ENCODE assay signal across 2 cellular contexts in genomic region chr5:51399636-51399993, GRCh38.
TF ChIP-seq lines count a peak whose summit lies in the region.

No MANE protein-coding gene starts in this region.

TF ChIP-seq in SK-N-SH, 30 proteins besides CTCF, POLR2A, EP300 and RAD21:
- TF ChIP-seq REST (IDR thresholded peaks at IDR 0.05; ENCODE audit: low read depth, low read length) (no peak), EZH2phosphoT487 (IDR thresholded peaks at IDR 0.05; ENCODE audit: borderline replicate concordance, low read depth) (no peak), ELF1 (IDR thresholded peaks at IDR 0.05) (no peak)

TF ChIP-seq in SK-N-SH treated with all-trans-retinoic acid at 6 μM for 48 hours, 23 proteins besides CTCF, POLR2A, EP300 and RAD21 (continued from another document):
- TF ChIP-seq PATZ1 (CRISPR knock-in tag; IDR thresholded peaks at IDR 0.05; ENCODE audit: borderline replicate concordance), result no peak
TF ChIP-seq in SK-N-SH treated with all-trans-retinoic acid at 6 μM for 48 hours: peak in this region for 0.
